ENCODE assay signal across 8 cellular contexts in genomic region chr21:34517491-34518245, GRCh38. TPM values are rescaled to one million over a fixed set of nuclear protein-coding genes. Genes with fewer than 3 reads are reported as not detected.
DNase-seq lines count a peak whose midpoint lies in the region; ATAC-seq and TF ChIP-seq lines count a peak whose summit lies in the region.

No MANE protein-coding gene starts in this region.

- peak; percentile 25; the same call in 1 of the 2 replicates for TF ChIP-seq CTCF in AG10803 (conservative IDR thresholded peaks at IDR 0.05; ENCODE audit: low read length)
- TF ChIP-seq CTCF in WERI-Rb-1 (IDR thresholded peaks at IDR 0.05; ENCODE audit: low read depth, low read length): peak; percentile 62
- TF ChIP-seq CTCF in tibial artery (IDR thresholded peaks at IDR 0.05): no peak

- no peak for ATAC-seq in HG03175 (IDR thresholded peaks at IDR 0.05; ENCODE audit: unreplicated experiment)
- ATAC-seq in GM18520 (IDR thresholded peaks at IDR 0.05; ENCODE audit: unreplicated experiment): no peak

- H3K4me3 ChIP-seq in AG10803 (ENCODE audit: low read length) (no peak overlapping the region), H7 (ENCODE audit: insufficient read depth, low read depth, low read length) (no peak overlapping the region), WERI-Rb-1 (ENCODE audit: low read depth, low read length) (no peak overlapping the region), tibial artery (no peak overlapping the region)

- H3K27me3 ChIP-seq in H7 (ENCODE audit: control insufficient read depth, insufficient read depth, low read length) (no peaks in the 10 kb centered on the region), WERI-Rb-1 (ENCODE audit: insufficient read depth, low read depth, severe bottlenecking) (no peaks in the 10 kb centered on the region), tibial artery (no peaks in the 10 kb centered on the region)

- DNase-seq in AG10803 (ENCODE audit: low read depth) (no peak), H7 (peak; percentile 72), WERI-Rb-1 (no peak), iPS-NIHi7 (ENCODE audit: extremely low spot score) (peak; percentile 39), tibial artery (no peak), NCI-H1930 (lab: John Stamatoyannopoulos, UW) (no peak)

- H3K9me3 ChIP-seq in WERI-Rb-1 (ENCODE audit: severe bottlenecking) (no peaks in the 10 kb centered on the region), tibial artery (no peaks in the 10 kb centered on the region)

- H3K36me3 ChIP-seq in H7 (replicated peaks; ENCODE audit: control insufficient read depth, insufficient read depth, low read length): no peaks in the 10 kb centered on the region
- H3K36me3 ChIP-seq in WERI-Rb-1: peaks cover 14% of the 10 kb centered on the region
- peaks cover 3 to 61% (median 53%) of the 10 kb centered on the region in 3 donors for H3K36me3 ChIP-seq in tibial artery

- peaks cover 0 to 11% (median 4%) of the 10 kb centered on the region in 4 donors for H3K4me1 ChIP-seq in tibial artery

- no peak overlapping the region for H3K27ac ChIP-seq in WERI-Rb-1
- H3K27ac ChIP-seq in tibial artery: no peak overlapping the region

- intact Hi-C loops in tibial artery (cut with DNase I; ENCODE audit: low total_unique reads): no loop called here

RNA-seq across cellular contexts. Expression of gene KCNE1, which starts 5.7 kb away (rescaled TPM):
- 0.10 TPM in 1 of 2 replicates, not detected in the other for total RNA-seq in H7 (2014; rRNA removed; shearing (Covaris generic))

Comparison
In these comparisons a context has a peak if more than half of its experiments do, and no peak if none do; other contexts are left out.
1. DNase-seq: peak in H7 (single experiment) and iPS-NIHi7 (single experiment); none in AG10803 (single experiment), WERI-Rb-1 (single experiment), tibial artery (0 of 2) and NCI-H1930 (0 of 2).
2. CTCF ChIP-seq: peak in AG10803 (single experiment) and WERI-Rb-1 (single experiment); none in tibial artery (0 of 2).